In the genomic region with DNA sequence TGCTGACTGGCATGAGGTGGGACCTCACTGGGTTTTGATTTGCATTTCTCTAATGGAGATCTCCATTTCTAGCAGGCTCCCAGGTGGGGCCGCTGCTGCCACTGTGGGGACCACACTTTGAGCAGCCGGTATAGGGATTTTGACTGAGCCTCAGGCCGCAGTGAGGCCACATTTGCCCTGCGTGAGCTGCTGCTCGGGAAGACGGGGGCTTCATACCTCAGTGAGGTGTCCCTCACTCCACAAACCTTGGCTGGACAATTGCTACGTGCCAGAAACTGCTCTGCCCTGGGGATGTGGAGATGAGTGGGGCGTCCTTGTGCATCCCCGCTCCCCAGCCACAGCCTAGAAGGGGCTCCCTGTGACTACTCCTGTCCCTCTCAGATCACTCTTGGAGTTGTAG, we compare ENCODE assay signal across 15 cellular contexts.
DNase-seq lines count a peak whose midpoint lies in the region; ATAC-seq and TF ChIP-seq lines count a peak whose summit lies in the region.
"Had no signal": no experiment of that assay in that cellular context is flagged by ENCODE, and none has a peak within 500 bp of the region (broad histone marks: within the 10 kb centered on the region; RNA-seq: fewer than 3 reads in every experiment).

No MANE protein-coding gene starts in this region.

- TF ChIP-seq POLR2A in gastrocnemius medialis (IDR thresholded peaks at IDR 0.05), result no peak

- no peak for TF ChIP-seq CTCF in gastrocnemius medialis (IDR thresholded peaks at IDR 0.05 in 4 of 5, conservative IDR thresholded peaks at IDR 0.05 in 1 of 5)

- WGBS in mesenchymal stem cell, result 84% methylated on average over 9 of the region's 9 CpGs

- H3K4me3 ChIP-seq in gastrocnemius medialis (no peak overlapping the region), mesenchymal stem cell (ENCODE audit: insufficient read depth in 1 of 2, low read depth in 1 of 2, low read length in 2 of 2) (no peak overlapping the region), Karpas-422 (ENCODE audit: low read length) (no peak overlapping the region)
- H3K4me3 ChIP-seq: BLaER1 treated with 17β-estradiol and CSF1 and Interleukin-3, amounts not matched to agents 10 nM and 100 nM; GM23338 had no signal

- no peak overlapping the region for H4K91ac ChIP-seq in mesenchymal stem cell (ENCODE audit: low read length)

- H2AFZ ChIP-seq in mesenchymal stem cell (ENCODE audit: low read depth, low read length) (no peak overlapping the region), Karpas-422 (ENCODE audit: low read length) (no peak overlapping the region)
- H2AFZ ChIP-seq: GM23338 had no signal

- intact Hi-C loops in posterior vena cava (cut with DNase I) (loop anchor here in 1 of 2 donors (5.0 kb wide), 1 partner anchor 442 kb away; no protein-coding TSS in a partner anchor), gastrocnemius medialis (cut with DNase I; ENCODE audit: low total_unique reads) (no loop called here)

- no peak overlapping the region for H3K27ac Mint-ChIP-seq in activated CD8-positive, alpha-beta memory T cell treated with anti-CD3 and anti-CD28 coated beads, Interleukin-2, amount 10 ng/mL, durations not matched to agents 7 days and 5 days
- H3K27ac Mint-ChIP-seq: B cell; CD8-positive, alpha-beta T cell; GM23338 had no signal

- H3K18ac ChIP-seq in mesenchymal stem cell (ENCODE audit: low read depth in 1 of 2, low read length in 2 of 2), result no peak overlapping the region

- no peak for ATAC-seq in activated CD8-positive, alpha-beta memory T cell treated with anti-CD3 and anti-CD28 coated beads, Interleukin-2, amount 10 ng/mL, durations not matched to agents 7 days and 5 days
- ATAC-seq in gastrocnemius medialis, result no peak
- ATAC-seq: CD8-positive, alpha-beta T cell; GM23338 had no signal

- no peak overlapping the region for H3K9ac ChIP-seq in mesenchymal stem cell (ENCODE audit: low read length)
- H3K9ac ChIP-seq in Karpas-422 (ENCODE audit: low read length), result no peak overlapping the region
- H3K9ac ChIP-seq: BLaER1 treated with 17β-estradiol and CSF1 and Interleukin-3, amounts not matched to agents 10 nM and 100 nM had no signal

- H2BK15ac ChIP-seq in mesenchymal stem cell (ENCODE audit: low read depth, poor library complexity, severe bottlenecking), result no peak overlapping the region

- no peak overlapping the region for H3K14ac ChIP-seq in mesenchymal stem cell (ENCODE audit: low read length in 2 of 2)

- no peaks in the 10 kb centered on the region for H3K4me1 Mint-ChIP-seq in activated CD8-positive, alpha-beta memory T cell treated with anti-CD3 and anti-CD28 coated beads, Interleukin-2, amount 10 ng/mL, durations not matched to agents 7 days and 5 days
- H3K4me1 Mint-ChIP-seq: B cell, GM23338 had no signal

- no peaks in the 10 kb centered on the region for H3K9me3 Mint-ChIP-seq in activated CD8-positive, alpha-beta memory T cell treated with anti-CD3 and anti-CD28 coated beads, Interleukin-2, amount 10 ng/mL, durations not matched to agents 7 days and 5 days (ENCODE audit: low read depth)
- H3K9me3 Mint-ChIP-seq: CD8-positive, alpha-beta T cell had no signal

- H2AK5ac ChIP-seq in mesenchymal stem cell (ENCODE audit: low read length, severe bottlenecking), result no peak overlapping the region

- H3K27ac ChIP-seq in gastrocnemius medialis (no peak overlapping the region), mesenchymal stem cell (ENCODE audit: low read length, poor library complexity, severe bottlenecking) (no peak overlapping the region), Karpas-422 (ENCODE audit: low read length) (no peak overlapping the region)
- H3K27ac ChIP-seq: BLaER1 treated with 17β-estradiol and CSF1 and Interleukin-3, amounts not matched to agents 10 nM and 100 nM had no signal

- H4K20me1 ChIP-seq in Karpas-422 (ENCODE audit: insufficient read depth, low read depth, low read length), result no peaks in the 10 kb centered on the region
- H4K20me1 ChIP-seq: BLaER1 treated with 17β-estradiol and CSF1 and Interleukin-3, amounts not matched to agents 10 nM and 100 nM had no signal

- no peak overlapping the region for H3K4ac ChIP-seq in mesenchymal stem cell (ENCODE audit: low read depth in 1 of 2, low read length in 2 of 2)

- H3K4me1 ChIP-seq in gastrocnemius medialis (no peaks in the 10 kb centered on the region), mesenchymal stem cell (ENCODE audit: control insufficient read depth, insufficient read depth, low read depth, low read length) (no peaks in the 10 kb centered on the region), Karpas-422 (ENCODE audit: low read length) (no peaks in the 10 kb centered on the region)
- H3K4me1 ChIP-seq: BLaER1 treated with 17β-estradiol and CSF1 and Interleukin-3, amounts not matched to agents 10 nM and 100 nM had no signal

- H3K4me2 ChIP-seq in mesenchymal stem cell (ENCODE audit: low read length, poor library complexity, severe bottlenecking) (no peak overlapping the region), Karpas-422 (ENCODE audit: low read depth, low read length, poor library complexity, severe bottlenecking) (no peak overlapping the region)
- H3K4me2 ChIP-seq: BLaER1 treated with 17β-estradiol and CSF1 and Interleukin-3, amounts not matched to agents 10 nM and 100 nM; GM23338 had no signal

- H3K36me3 ChIP-seq in gastrocnemius medialis (no peaks in the 10 kb centered on the region), mesenchymal stem cell (ENCODE audit: control insufficient read depth in 1 of 2, insufficient read depth in 2 of 2, low read depth in 1 of 2, low read length in 2 of 2) (no peaks in the 10 kb centered on the region), Karpas-422 (ENCODE audit: insufficient read depth, low read length) (no peaks in the 10 kb centered on the region)
- H3K36me3 ChIP-seq: BLaER1 treated with 17β-estradiol and CSF1 and Interleukin-3, amounts not matched to agents 10 nM and 100 nM had no signal

- H3K4me3 Mint-ChIP-seq in activated CD8-positive, alpha-beta memory T cell treated with anti-CD3 and anti-CD28 coated beads, Interleukin-2, amount 10 ng/mL, durations not matched to agents 7 days and 5 days, result no peak overlapping the region
- H3K4me3 Mint-ChIP-seq: B cell; CD8-positive, alpha-beta T cell; GM23338 had no signal

- DNase-seq in activated CD8-positive, alpha-beta memory T cell treated with anti-CD3 and anti-CD28 coated beads, Interleukin-2, amount 10 ng/mL, durations not matched to agents 7 days and 5 days, result peak; percentile 30
- DNase-seq in activated CD8-positive, alpha-beta memory T cell treated with anti-CD3 and anti-CD28 coated beads, Interleukin-2, amount 50 U/mL, for 48 hours, result no peak
- DNase-seq in ecto neural progenitor cell (ENCODE audit: low spot score) (peak; percentile 27), posterior vena cava (ENCODE audit: low spot score) (peak; percentile 53), gastrocnemius medialis (no peak), mesenchymal stem cell (no peak), Karpas-422 (no peak)
- DNase-seq: 8988T; Calu3; CD8-positive, alpha-beta T cell; DMS79 treated with DMSO at 0.1 percent for 48 hours; GF-D8 had no signal

- H3K9me3 ChIP-seq in gastrocnemius medialis (no peaks in the 10 kb centered on the region), mesenchymal stem cell (ENCODE audit: control insufficient read depth, low read length) (no peaks in the 10 kb centered on the region), Karpas-422 (ENCODE audit: low read length) (no peaks in the 10 kb centered on the region)

- H3K27me3 Mint-ChIP-seq in activated CD8-positive, alpha-beta memory T cell treated with anti-CD3 and anti-CD28 coated beads, Interleukin-2, amount 10 ng/mL, durations not matched to agents 7 days and 5 days, result peaks cover 11% of the 10 kb centered on the region

- in situ Hi-C loops in gastrocnemius medialis (cut with MboI; ENCODE audit: low sequenced_read_pairs in 4 of 4), result no loop called here

- H2BK12ac ChIP-seq in mesenchymal stem cell (ENCODE audit: low read length in 2 of 2), result no peak overlapping the region

- H4K8ac ChIP-seq in mesenchymal stem cell (ENCODE audit: low read length), result no peak overlapping the region

- CTCF ChIA-PET in activated CD8-positive, alpha-beta memory T cell treated with anti-CD3 and anti-CD28 coated beads, Interleukin-2, amount 10 ng/mL, durations not matched to agents 7 days and 5 days (lab: Charles Lee), result no interaction called here

- H2BK5ac ChIP-seq in mesenchymal stem cell (ENCODE audit: low read depth, low read length, poor library complexity, severe bottlenecking), result no peak overlapping the region

- no peaks in the 10 kb centered on the region for H3K79me2 ChIP-seq in Karpas-422 (ENCODE audit: low read length)

- no peaks in the 10 kb centered on the region for H3K79me1 ChIP-seq in mesenchymal stem cell (replicated peaks; ENCODE audit: low read length, poor library complexity, severe bottlenecking)

- H3K9me2 ChIP-seq in Karpas-422 (replicated peaks; ENCODE audit: insufficient read depth, low read length), result no peaks in the 10 kb centered on the region

- no peaks in the 10 kb centered on the region for H3K36me3 Mint-ChIP-seq in activated CD8-positive, alpha-beta memory T cell treated with anti-CD3 and anti-CD28 coated beads, Interleukin-2, amount 10 ng/mL, durations not matched to agents 7 days and 5 days
- H3K36me3 Mint-ChIP-seq: CD8-positive, alpha-beta T cell had no signal

- H3K27me3 ChIP-seq in gastrocnemius medialis, result no peaks in the 10 kb centered on the region
- H3K27me3 ChIP-seq in mesenchymal stem cell (ENCODE audit: control insufficient read depth in 1 of 2, insufficient read depth in 1 of 2, low read length in 2 of 2), result peaks cover 0 to 61% of the 10 kb centered on the region in 2 experiments
- H3K27me3 ChIP-seq in Karpas-422 (ENCODE audit: low read length), result no peaks in the 10 kb centered on the region; the same call in 1 of the 2 replicates
- H3K27me3 ChIP-seq: BLaER1 treated with 17β-estradiol and CSF1 and Interleukin-3, amounts not matched to agents 10 nM and 100 nM had no signal

- H3K23ac ChIP-seq in mesenchymal stem cell (ENCODE audit: low read length in 2 of 2), result no peak overlapping the region

- no peak overlapping the region for H2BK120ac ChIP-seq in mesenchymal stem cell (ENCODE audit: low read depth, low read length)

Comparison
In these comparisons a context has a peak if more than half of its experiments do, and no peak if none do; other contexts are left out.
1. DNase-seq: peak in activated CD8-positive, alpha-beta memory T cell treated with anti-CD3 and anti-CD28 coated beads, Interleukin-2, amount 10 ng/mL, durations not matched to agents 7 days and 5 days (single experiment), ecto neural progenitor cell (single experiment) and posterior vena cava (single experiment); none in activated CD8-positive, alpha-beta memory T cell treated with anti-CD3 and anti-CD28 coated beads, Interleukin-2, amount 50 U/mL, for 48 hours (single experiment), gastrocnemius medialis (0 of 2), mesenchymal stem cell (single experiment) and Karpas-422 (single experiment).